Comparison of ENCODE assay signal across 19 cellular contexts in the genomic region with DNA sequence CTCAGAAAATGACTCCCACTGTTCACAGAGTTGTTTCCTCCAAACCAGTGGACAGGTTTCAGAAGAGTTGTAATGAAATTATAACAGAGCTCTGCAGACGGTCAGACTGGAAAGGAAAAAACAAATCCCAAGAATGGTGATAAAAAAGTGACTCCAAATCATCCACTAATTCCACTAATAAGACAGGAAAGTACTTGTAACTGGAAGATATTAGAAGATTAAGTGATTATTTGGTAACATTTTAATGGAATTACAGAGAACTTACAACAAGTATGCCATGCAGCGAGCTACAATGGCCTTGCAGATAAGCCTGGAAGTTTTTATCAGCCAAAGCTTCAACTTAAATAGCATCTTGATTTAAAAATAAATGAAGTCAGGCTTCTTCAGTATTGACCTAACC.
A peak's percentile ranks its signal among the peaks of the same experiment; 100 is the strongest.
DNase-seq lines count a peak whose midpoint lies in the region; TF ChIP-seq lines count a peak whose summit lies in the region.
"Had no signal": no experiment of that assay in that cellular context is flagged by ENCODE, and none has a peak within 500 bp of the region (broad histone marks: within the 10 kb centered on the region; RNA-seq: fewer than 3 reads in every experiment).

No MANE protein-coding gene starts in this region.

- H3K4me2 ChIP-seq in BLaER1 (peak overlapping the region; percentile 83), mesenchymal stem cell (ENCODE audit: low read length, poor library complexity, severe bottlenecking) (no peak overlapping the region)

- DNase-seq in NCI-H82 treated with DMSO at 0.1 percent for 48 hours (lab: John Stamatoyannopoulos, UW; ENCODE audit: unreplicated experiment) (peak; percentile 64), mesenchymal stem cell (no peak), tibial artery (no peak), mesenteric fat pad (ENCODE audit: low spot score) (no peak), GM19238 (ENCODE audit: insufficient read length, low spot score) (no peak)
- DNase-seq in stimulated activated naive CD4-positive, alpha-beta T cell (lab: John Stamatoyannopoulos, UW), result no peak
- DNase-seq: C1 segment of cervical spinal cord; CD4-positive, alpha-beta memory T cell; COR-L47; HCEC 1CT; NCI-H1092 treated with DMSO at 0.1 percent for 48 hours; NCI-H1436; NCI-H187; NCI-H2081 treated with DMSO at 0.1 percent for 48 hours; NCI-H2171; NCI-H226; NCI-H510A; SJCRH30 had no signal

- peaks cover 55% of the 10 kb centered on the region for H4K20me1 ChIP-seq in BLaER1

- peak overlapping the region; percentile 12; the same call in 1 of the 2 replicates for H3K9ac ChIP-seq in BLaER1
- H3K9ac ChIP-seq in mesenchymal stem cell (ENCODE audit: low read length), result peak overlapping the region; percentile 3

- no peak overlapping the region for H3K23ac ChIP-seq in mesenchymal stem cell (ENCODE audit: low read length in 2 of 2)

- no peak overlapping the region for H2AFZ ChIP-seq in mesenchymal stem cell (ENCODE audit: low read depth, low read length)

- TF ChIP-seq CTCF in tibial artery (IDR thresholded peaks at IDR 0.05), result no peak

- H3K4me3 ChIP-seq in BLaER1 (no peak overlapping the region), mesenchymal stem cell (ENCODE audit: insufficient read depth in 1 of 2, low read depth in 1 of 2, low read length in 2 of 2) (no peak overlapping the region), tibial artery (no peak overlapping the region)
- H3K4me3 ChIP-seq: SJCRH30 had no signal

- H3K9me3 ChIP-seq in BLaER1 (no peaks in the 10 kb centered on the region), mesenchymal stem cell (ENCODE audit: control insufficient read depth, low read length) (no peaks in the 10 kb centered on the region), tibial artery (no peaks in the 10 kb centered on the region)
- H3K9me3 ChIP-seq: SJCRH30 had no signal

- intact Hi-C loops in tibial artery (cut with DNase I; ENCODE audit: low total_unique reads), result no loop called here

- H3K4me1 ChIP-seq in BLaER1, result peaks cover 97% of the 10 kb centered on the region
- peaks cover 1% of the 10 kb centered on the region for H3K4me1 ChIP-seq in mesenchymal stem cell (ENCODE audit: control insufficient read depth, insufficient read depth, low read depth, low read length)
- H3K4me1 ChIP-seq in tibial artery, result peaks cover 0 to 54% (median 14%) of the 10 kb centered on the region in 4 donors
- H3K4me1 ChIP-seq: SJCRH30 had no signal

- H4K91ac ChIP-seq in mesenchymal stem cell (ENCODE audit: low read length), result no peak overlapping the region

- H3K18ac ChIP-seq in mesenchymal stem cell (ENCODE audit: low read depth in 1 of 2, low read length in 2 of 2), result no peak overlapping the region

- no peak overlapping the region for H3K14ac ChIP-seq in mesenchymal stem cell (ENCODE audit: low read length in 2 of 2)

- H3K27me3 ChIP-seq in BLaER1, result no peaks in the 10 kb centered on the region
- H3K27me3 ChIP-seq in mesenchymal stem cell (ENCODE audit: control insufficient read depth in 1 of 2, insufficient read depth in 1 of 2, low read length in 2 of 2), result peaks cover 0 to 1% of the 10 kb centered on the region in 2 experiments
- no peaks in the 10 kb centered on the region for H3K27me3 ChIP-seq in tibial artery
- H3K27me3 ChIP-seq: SJCRH30 had no signal

- H4K8ac ChIP-seq in mesenchymal stem cell (ENCODE audit: low read length), result no peak overlapping the region

- no peak overlapping the region for H3K4ac ChIP-seq in mesenchymal stem cell (ENCODE audit: low read depth in 1 of 2, low read length in 2 of 2)

- no peak overlapping the region for H2BK120ac ChIP-seq in mesenchymal stem cell (ENCODE audit: low read depth, low read length)

- no peak overlapping the region for H2BK15ac ChIP-seq in mesenchymal stem cell (ENCODE audit: low read depth, poor library complexity, severe bottlenecking)

- WGBS in mesenchymal stem cell, result 100% methylated on average over 1 of the region's 2 CpGs

- H2BK12ac ChIP-seq in mesenchymal stem cell (ENCODE audit: low read length in 2 of 2), result no peak overlapping the region

- H3K36me3 ChIP-seq in BLaER1, result peaks cover 93% of the 10 kb centered on the region
- H3K36me3 ChIP-seq in mesenchymal stem cell (ENCODE audit: control insufficient read depth in 1 of 2, insufficient read depth in 2 of 2, low read depth in 1 of 2, low read length in 2 of 2), result peaks cover 0 to 11% of the 10 kb centered on the region in 2 experiments
- no peaks in the 10 kb centered on the region for H3K36me3 ChIP-seq in tibial artery
- H3K36me3 ChIP-seq: SJCRH30 had no signal

- H2AK5ac ChIP-seq in mesenchymal stem cell (ENCODE audit: low read length, severe bottlenecking), result no peak overlapping the region

- no peak overlapping the region for H2BK5ac ChIP-seq in mesenchymal stem cell (ENCODE audit: low read depth, low read length, poor library complexity, severe bottlenecking)

- no peaks in the 10 kb centered on the region for H3K79me1 ChIP-seq in mesenchymal stem cell (replicated peaks; ENCODE audit: low read length, poor library complexity, severe bottlenecking)

- H3K27ac ChIP-seq in BLaER1 (peak overlapping the region; percentile 49), mesenchymal stem cell (ENCODE audit: low read length, poor library complexity, severe bottlenecking) (no peak overlapping the region), tibial artery (peak overlapping the region; percentile 23 to 46)
- H3K27ac ChIP-seq: SJCRH30 had no signal
